9 cellular contexts compared by ENCODE assay signal in the genomic region with DNA sequence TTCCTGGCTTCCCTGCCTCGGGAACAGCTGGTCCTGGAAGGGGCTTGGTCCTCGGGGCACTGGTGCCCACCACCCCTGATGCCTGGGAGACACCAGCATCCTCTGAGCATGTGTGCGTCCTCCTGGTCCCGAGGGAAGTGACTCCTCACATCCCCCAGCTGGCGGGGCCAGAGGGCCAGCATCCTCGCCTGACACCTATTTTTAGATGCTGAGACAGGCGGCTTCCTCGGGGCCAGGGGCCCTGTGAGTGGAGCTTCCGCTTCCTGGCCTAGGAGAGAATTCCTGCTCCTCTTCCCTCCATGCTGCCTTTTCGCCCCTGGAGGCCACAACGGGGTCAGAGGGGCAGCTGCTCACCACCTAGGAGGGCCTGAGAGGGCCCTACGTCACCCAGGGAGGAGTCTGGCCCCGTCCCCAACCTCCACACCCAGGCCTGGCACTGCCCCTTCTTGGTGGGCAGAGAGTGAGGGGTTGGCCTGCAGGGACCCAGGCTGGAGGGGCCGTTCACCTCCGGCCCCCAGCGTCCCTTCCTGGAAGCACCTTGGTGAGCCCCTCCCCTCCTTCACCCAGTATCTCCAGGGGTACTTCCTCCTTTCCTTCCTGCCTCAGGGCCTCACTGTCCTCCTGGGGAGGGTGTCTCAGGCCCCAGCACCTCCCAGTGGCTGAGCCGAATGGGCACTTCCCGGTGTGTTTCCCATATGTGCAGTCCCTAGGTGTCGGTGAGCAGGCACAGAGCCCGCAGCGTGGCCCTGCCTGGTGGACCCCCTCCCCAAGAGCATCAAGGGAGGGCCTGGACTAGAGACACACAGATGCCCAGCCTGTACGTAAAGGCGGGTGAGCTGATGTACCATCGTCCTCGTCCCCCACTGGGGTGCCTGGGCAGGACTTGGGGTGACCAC. TPM values are rescaled to one million over a fixed set of nuclear protein-coding genes. Genes with fewer than 3 reads are reported as not detected.
A peak's percentile ranks its signal among the peaks of the same experiment; 100 is the strongest.
DNase-seq lines count a peak whose midpoint lies in the region; ATAC-seq and TF ChIP-seq lines count a peak whose summit lies in the region.
"Had no signal": no experiment of that assay in that cellular context is flagged by ENCODE, and none has a peak within 500 bp of the region (broad histone marks: within the 10 kb centered on the region; RNA-seq: fewer than 3 reads in every experiment).

No MANE protein-coding gene starts in this region.

- peak overlapping the region in 2 of 5 experiments; percentile 24 to 73 for H3K4me3 Mint-ChIP-seq in brain

- H3K4me1 ChIP-seq in thoracic aorta (ENCODE audit: control insufficient read depth in 1 of 2, low read depth in 2 of 2) = peaks cover 63 to 89% of the 10 kb centered on the region in 2 donors

- peak; percentile 27 for ATAC-seq in left lobe of liver
- no peak for ATAC-seq in thoracic aorta (ENCODE audit: insufficient number of reproducible peaks, low FRiP score, low read depth)
- ATAC-seq in SK-N-SH treated with all-trans-retinoic acid at 6 μM for 48 hours = no peak

- H3K9me3 Mint-ChIP-seq in brain = no peaks in the 10 kb centered on the region

- H3K27ac ChIP-seq in thoracic aorta = peak overlapping the region; percentile 87 to 88

- peaks cover 17% of the 10 kb centered on the region for H3K36me3 Mint-ChIP-seq in brain

- DNase-seq in NOMO-1 (lab: John Stamatoyannopoulos, UW; ENCODE audit: unreplicated experiment in 2 of 2) (peak; percentile 18 to 19), NOMO-1 treated with dmso at 0.1 percent for 144 hours (lab: John Stamatoyannopoulos, UW; ENCODE audit: unreplicated experiment) (no peak), left lobe of liver (ENCODE audit: low spot score) (no peak), thoracic aorta (ENCODE audit: low spot score) (no peak), retina (no peak)
- no peak for DNase-seq in central memory CD4-positive, alpha-beta T cell

- no peaks in the 10 kb centered on the region for H3K27me3 ChIP-seq in thoracic aorta (replicated peaks; ENCODE audit: insufficient read depth)

- no peak for TF ChIP-seq CTCF in brain (conservative IDR thresholded peaks at IDR 0.05)
- TF ChIP-seq CTCF in thoracic aorta (IDR thresholded peaks at IDR 0.05) = no peak

- peak overlapping the region in 4 of 5 experiments; percentile 43 to 92 (median 88) for H3K27ac Mint-ChIP-seq in brain

- H3K9me3 ChIP-seq in thoracic aorta = no peaks in the 10 kb centered on the region
- H3K9me3 ChIP-seq: A549 had no signal

- no peaks in the 10 kb centered on the region for H3K27me3 Mint-ChIP-seq in brain

- H3K4me3 ChIP-seq in thoracic aorta = peak overlapping the region; percentile 51
- H3K4me3 ChIP-seq: A549 had no signal

- peaks cover 73% of the 10 kb centered on the region for H3K4me1 Mint-ChIP-seq in brain

- no peaks in the 10 kb centered on the region for H3K36me3 ChIP-seq in thoracic aorta

TF ChIP-seq in SK-N-SH treated with all-trans-retinoic acid at 6 μM for 48 hours, 23 proteins besides CTCF, POLR2A, EP300 and RAD21:
- TF ChIP-seq RARB (CRISPR knock-in tag; IDR thresholded peaks at IDR 0.05) (no peak), TCF4 (CRISPR knock-in tag; IDR thresholded peaks at IDR 0.05; ENCODE audit: borderline replicate concordance) (no peak), CREB5 (CRISPR knock-in tag; IDR thresholded peaks at IDR 0.05; ENCODE audit: low read depth) (no peak), GLIS3 (CRISPR knock-in tag; IDR thresholded peaks at IDR 0.05) (no peak), OSR1 (CRISPR knock-in tag; IDR thresholded peaks at IDR 0.05) (no peak), ESRRG (CRISPR knock-in tag; IDR thresholded peaks at IDR 0.05) (no peak), ISL1 (CRISPR knock-in tag; IDR thresholded peaks at IDR 0.05) (no peak), ZNF8 (CRISPR knock-in tag; IDR thresholded peaks at IDR 0.05) (no peak), POU6F1 (CRISPR knock-in tag; IDR thresholded peaks at IDR 0.05; ENCODE audit: borderline replicate concordance, low read depth) (no peak)

RNA-seq across cellular contexts. Expression of gene CD81, which starts 6.1 kb away (rescaled TPM):
- 643 TPM for polyA plus RNA-seq in brain (ENCODE audit: insufficient read depth, low read depth, low replicate concordance)
- total RNA-seq in left lobe of liver (564 TPM), thoracic aorta (100 to 1,000 TPM; 498 to 842 TPM)

RNA-seq across cellular contexts. Expression of gene TSSC4, which starts 17.4 kb away (rescaled TPM):
- 41.9 TPM for polyA plus RNA-seq in brain (ENCODE audit: insufficient read depth, low read depth, low replicate concordance)
- total RNA-seq in left lobe of liver = 24.8 TPM
- 10 to 100 TPM; 31.6 to 57.9 TPM for total RNA-seq in thoracic aorta

Comparison
In these comparisons a context has a peak if more than half of its experiments do, and no peak if none do; other contexts are left out.
1. DNase-seq: peak in NOMO-1 (2 of 2); none in NOMO-1 treated with dmso at 0.1 percent for 144 hours (single experiment), left lobe of liver (single experiment), thoracic aorta (single experiment), retina (single experiment) and central memory CD4-positive, alpha-beta T cell (single experiment).